In the genomic region with DNA sequence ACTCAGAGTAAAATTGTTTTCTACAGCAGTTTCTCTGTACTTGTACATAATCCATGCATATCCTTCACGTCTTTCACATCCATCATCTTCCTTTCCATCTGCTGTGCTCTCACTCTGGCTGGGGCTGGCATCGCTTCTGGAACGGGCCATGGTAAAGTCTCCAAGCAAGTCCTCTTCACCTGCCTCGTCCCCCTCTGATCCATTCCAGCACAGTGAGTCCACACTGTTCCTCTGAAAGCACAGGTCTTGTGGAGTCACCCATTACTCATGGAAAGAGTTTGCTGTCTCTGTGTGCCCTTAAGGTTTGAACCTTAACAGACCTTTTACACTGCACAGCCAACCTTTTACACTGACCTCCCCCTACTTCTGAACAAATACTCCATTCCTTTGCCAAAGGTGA, we compare ENCODE assay signal across 28 cellular contexts.
DNase-seq lines count a peak whose midpoint lies in the region; ATAC-seq, FAIRE-seq and TF ChIP-seq lines count a peak whose summit lies in the region.
"Had no signal": no experiment of that assay in that cellular context is flagged by ENCODE, and none has a peak within 500 bp of the region (broad histone marks: within the 10 kb centered on the region; RNA-seq: fewer than 3 reads in every experiment).

No MANE protein-coding gene starts in this region.

- H3F3A ChIP-seq in PC-3 (ENCODE audit: low read length, unreplicated experiment) = no peaks in the 10 kb centered on the region

- CTCF ChIA-PET in PC-3 (lab: Charles Lee) = no interaction called here
- CTCF ChIA-PET in K562 (lab: Yijun Ruan, JAX; ENCODE audit: low intra/inter-chr PET ratio) = no interaction called here

- H4K20me1 ChIP-seq in PC-3 (ENCODE audit: low read length) (no peaks in the 10 kb centered on the region), K562 (replicated peaks; ENCODE audit: control insufficient read depth, insufficient read depth, low read length) (no peaks in the 10 kb centered on the region)
- H4K20me1 ChIP-seq: BLaER1 had no signal

- H3K36me3 ChIP-seq in PC-3 (ENCODE audit: low read depth, low read length) = no peaks in the 10 kb centered on the region
- H3K36me3 ChIP-seq in K562 (ENCODE audit: control insufficient read depth, insufficient read depth, low read length) = no peaks in the 10 kb centered on the region
- H3K36me3 ChIP-seq in trophoblast cell (ENCODE audit: control insufficient read depth in 1 of 2, insufficient read depth in 2 of 2, low read length in 2 of 2) = no peaks in the 10 kb centered on the region
- H3K36me3 ChIP-seq in thyroid gland = no peaks in the 10 kb centered on the region
- H3K36me3 ChIP-seq: BE2C, BLaER1 had no signal

- H4K91ac ChIP-seq in trophoblast cell (ENCODE audit: low read depth, low read length) = no peak overlapping the region

- H4K8ac ChIP-seq in trophoblast cell (ENCODE audit: low read depth, low read length) = no peak overlapping the region

- no peaks in the 10 kb centered on the region for H3K9me1 ChIP-seq in K562 (ENCODE audit: control insufficient read depth, insufficient read depth, low read length)

- ATAC-seq in PC-3 (no peak), K562 (no peak), foreskin keratinocyte (peak; percentile 34), Right ventricle myocardium superior (ENCODE audit: poor library complexity) (no peak), HG02759 (IDR thresholded peaks at IDR 0.05; ENCODE audit: unreplicated experiment) (no peak)
- ATAC-seq: GM12878 had no signal

- POLR2A ChIA-PET in PC-3 (lab: Charles Lee; ENCODE audit: unreplicated experiment) = interaction anchor here (0.6 kb wide), 1 partner anchor 254 kb away, joined by 3 read pairs; no protein-coding TSS in a partner anchor
- POLR2A ChIA-PET in K562 (lab: Yijun Ruan, JAX) = no interaction called here

- H3K4me3 ChIP-seq in PC-3 (ENCODE audit: low read length) (no peak overlapping the region), K562 (no peak overlapping the region), trophoblast cell (ENCODE audit: low read depth, low read length) (no peak overlapping the region), thyroid gland (replicated peaks in 1 of 3) (no peak overlapping the region)
- H3K4me3 ChIP-seq: BLaER1, GM12878 had no signal

- H3K4me2 ChIP-seq in PC-3 (ENCODE audit: low read length) (no peak overlapping the region), K562 (ENCODE audit: insufficient read depth, low read length) (no peak overlapping the region), trophoblast cell (ENCODE audit: low read length) (no peak overlapping the region)
- H3K4me2 ChIP-seq: BLaER1 had no signal

- BruUV-seq in PC-3 (replicated peaks; lab: Mats Ljungman, UMichigan) (no TSS peak), K562 (replicated peaks; lab: Mats Ljungman, UMichigan) (no TSS peak)

- no peak overlapping the region for H3K4ac ChIP-seq in trophoblast cell (ENCODE audit: low read depth, low read length)

- H3K14ac ChIP-seq in trophoblast cell (ENCODE audit: low read length) = no peak overlapping the region

- FAIRE-seq in K562 (lab: Jason Lieb, UNC) = no peak
- FAIRE-seq: A204.1, GM12878, GM12892, GM18507 had no signal

- TF ChIP-seq RAD21 in K562 (CRISPR knock-in tag; conservative IDR thresholded peaks at IDR 0.05 in 1 of 2, IDR thresholded peaks at IDR 0.05 in 1 of 2) = no peak

- peaks cover 7% of the 10 kb centered on the region; the same call in 1 of the 2 replicates for H3K27me3 ChIP-seq in PC-3 (ENCODE audit: low read length)
- H3K27me3 ChIP-seq in K562 (ENCODE audit: control insufficient read depth in 2 of 2, insufficient read depth in 2 of 2, low read length in 2 of 2) = no peaks in the 10 kb centered on the region
- H3K27me3 ChIP-seq in foreskin keratinocyte = no peaks in the 10 kb centered on the region
- H3K27me3 ChIP-seq in trophoblast cell (ENCODE audit: insufficient read depth, low read length) = no peaks in the 10 kb centered on the region
- H3K27me3 ChIP-seq in thyroid gland = no peaks in the 10 kb centered on the region
- H3K27me3 ChIP-seq: BE2C, BLaER1 had no signal

- no peak overlapping the region for H2BK12ac ChIP-seq in trophoblast cell (ENCODE audit: low read length)

- H2AFZ ChIP-seq in PC-3 (ENCODE audit: low read length) (no peak overlapping the region), K562 (ENCODE audit: low read depth, low read length) (no peak overlapping the region; the same call in 1 of the 2 replicates), trophoblast cell (ENCODE audit: insufficient read depth, low read length, poor library complexity) (no peak overlapping the region)

- H3K18ac ChIP-seq in trophoblast cell (ENCODE audit: low read length) = no peak overlapping the region

- H4K12ac ChIP-seq in trophoblast cell (ENCODE audit: low read depth, low read length) = no peak overlapping the region

- H2BK5ac ChIP-seq in trophoblast cell (ENCODE audit: low read depth, low read length, poor library complexity) = no peak overlapping the region

- no peak overlapping the region for H2BK120ac ChIP-seq in trophoblast cell (ENCODE audit: insufficient read depth, low read length, poor library complexity)

- no peak overlapping the region for H3K27ac ChIP-seq in PC-3 (ENCODE audit: low read length)
- H3K27ac ChIP-seq in K562 (ENCODE audit: extremely low read depth, low read depth, low read length) = no peak overlapping the region
- no peak overlapping the region for H3K27ac ChIP-seq in foreskin keratinocyte
- H3K27ac ChIP-seq in trophoblast cell (ENCODE audit: low read depth, low read length) = no peak overlapping the region
- no peak overlapping the region for H3K27ac ChIP-seq in thyroid gland
- H3K27ac ChIP-seq: BLaER1 had no signal

- in situ Hi-C loops in K562 (cut with MboI) = no loop called here

- H3K9ac ChIP-seq in PC-3 (ENCODE audit: low read length) (no peak overlapping the region), K562 (ENCODE audit: insufficient read depth in 1 of 2, low read depth in 2 of 2, low read length in 2 of 2) (no peak overlapping the region), trophoblast cell (ENCODE audit: low read length) (no peak overlapping the region)
- H3K9ac ChIP-seq: BLaER1 had no signal

- H3K9me3 ChIP-seq in PC-3 (ENCODE audit: low read length) (no peaks in the 10 kb centered on the region), K562 (replicated peaks; ENCODE audit: control insufficient read depth, insufficient read depth, low read depth, low read length) (no peaks in the 10 kb centered on the region), trophoblast cell (ENCODE audit: insufficient read depth, low read depth, low read length) (no peaks in the 10 kb centered on the region), thyroid gland (no peaks in the 10 kb centered on the region)
- H3K9me3 ChIP-seq: BE2C, BLaER1 had no signal

- H3K79me2 ChIP-seq in PC-3 (ENCODE audit: low read length) (no peaks in the 10 kb centered on the region), K562 (ENCODE audit: control insufficient read depth, insufficient read depth, low read length) (no peaks in the 10 kb centered on the region), trophoblast cell (ENCODE audit: control insufficient read depth, insufficient read depth, low read length, poor library complexity) (no peaks in the 10 kb centered on the region)

- intact Hi-C loops in PC-3 (cut with micrococcal nuclease) (no loop called here), K562 (cut with micrococcal nuclease) (no loop called here), Right ventricle myocardium superior (cut with DNase I) (no loop called here), thyroid gland (cut with DNase I) (no loop called here)

- TF ChIP-seq EP300 in K562 (IDR thresholded peaks at IDR 0.05; ENCODE audit: low read length) = no peak

- H3K9me2 ChIP-seq in PC-3 (replicated peaks; ENCODE audit: low read length) = no peaks in the 10 kb centered on the region

- WGBS in K562 (ENCODE audit: insufficient coverage, low coverage, missing lambda C conversion rate) = 40% methylated on average over 4 of the region's 4 CpGs
- WGBS in trophoblast cell (ENCODE audit: extremely low coverage, insufficient coverage, insufficient read length) = no CpG with 5 or more reads among the region's 4 CpGs
- 79 to 89% methylated on average over 4 of the region's 4 CpGs for WGBS in thyroid gland, 2 donors

- peaks cover 17% of the 10 kb centered on the region for H3K79me1 ChIP-seq in trophoblast cell (ENCODE audit: low read length)

- no peak overlapping the region for H3K23ac ChIP-seq in trophoblast cell (ENCODE audit: low read length)

- TF ChIP-seq POLR2A in K562 (conservative IDR thresholded peaks at IDR 0.05) = no peak
- no peak for TF ChIP-seq POLR2A in thyroid gland (IDR thresholded peaks at IDR 0.05)

- TF ChIP-seq CTCF in PC-3 (conservative IDR thresholded peaks at IDR 0.05; ENCODE audit: low read depth, low read length) (no peak), K562 (IDR thresholded peaks at IDR 0.05 in 2 of 3, conservative IDR thresholded peaks at IDR 0.05 in 1 of 3; ENCODE audit: insufficient read depth in 2 of 3, low read depth in 1 of 3, low read length in 3 of 3) (no peak), foreskin keratinocyte (conservative IDR thresholded peaks at IDR 0.05) (no peak), thyroid gland (IDR thresholded peaks at IDR 0.05) (no peak)

- DNase-seq in PC-3 = peak; percentile 1
- DNase-seq in K562 (ENCODE audit: extremely low read depth in 1 of 4, low spot score in 3 of 4) = no peak
- DNase-seq in foreskin keratinocyte = peak in 1 of 2 donors; percentile 8
- peak; percentile 47 to 57 for DNase-seq in trophoblast cell
- no peak for DNase-seq in NCI-H526 treated with DMSO at 0.1 percent for 48 hours (lab: John Stamatoyannopoulos, UW)
- no peak for DNase-seq in Right ventricle myocardium superior
- no peak for DNase-seq in thyroid gland
- DNase-seq: 8988T; ACHN; BE2C; C1 segment of cervical spinal cord; CD4-positive, alpha-beta memory T cell; CD4-positive, CD25-positive, alpha-beta regulatory T cell; CD8-positive, alpha-beta memory T cell; COR-L47; DMS 273 treated with DMSO at 0.1 percent for 48 hours; DMS153; DMS53; DMS79; DND-41; EL; GDM1 had no signal

- H2AK5ac ChIP-seq in trophoblast cell (ENCODE audit: low read length) = no peak overlapping the region

- no peaks in the 10 kb centered on the region for H3K4me1 ChIP-seq in PC-3 (ENCODE audit: insufficient read depth, low read length)
- peaks cover 12 to 41% of the 10 kb centered on the region in 2 experiments for H3K4me1 ChIP-seq in K562 (replicated peaks in 1 of 2; ENCODE audit: control insufficient read depth in 2 of 2, insufficient read depth in 2 of 2, low read length in 2 of 2)
- H3K4me1 ChIP-seq in foreskin keratinocyte = no peaks in the 10 kb centered on the region
- peaks cover 15 to 27% of the 10 kb centered on the region in 2 experiments for H3K4me1 ChIP-seq in trophoblast cell (ENCODE audit: control insufficient read depth in 1 of 2, insufficient read depth in 2 of 2, low read length in 2 of 2)
- H3K4me1 ChIP-seq in thyroid gland = no peaks in the 10 kb centered on the region
- H3K4me1 ChIP-seq: BLaER1 had no signal

TF ChIP-seq in K562, 482 proteins besides CTCF, POLR2A, EP300 and RAD21 (continues in another document):
- TF ChIP-seq PRMT5 (CRISPR knock-in tag; IDR thresholded peaks at IDR 0.05) (no peak), KDM5B (IDR thresholded peaks at IDR 0.05; ENCODE audit: insufficient replicate concordance, low read depth, low read length) (no peak)
- TF ChIP-seq, protein P1, sequence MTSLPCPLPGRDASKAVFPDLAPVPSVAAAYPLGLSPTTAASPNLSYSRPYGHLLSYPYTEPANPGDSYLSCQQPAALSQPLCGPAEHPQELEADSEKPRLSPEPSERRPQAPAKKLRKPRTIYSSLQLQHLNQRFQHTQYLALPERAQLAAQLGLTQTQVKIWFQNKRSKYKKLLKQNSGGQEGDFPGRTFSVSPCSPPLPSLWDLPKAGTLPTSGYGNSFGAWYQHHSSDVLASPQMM (CRISPR knock-in tag; IDR thresholded peaks at IDR 0.05) = no peak

Comparison
In these comparisons a context has a peak if more than half of its experiments do, and no peak if none do; other contexts are left out.
1. DNase-seq: peak in PC-3 (single experiment) and trophoblast cell (2 of 2); none in K562 (0 of 4), NCI-H526 treated with DMSO at 0.1 percent for 48 hours (single experiment), Right ventricle myocardium superior (single experiment) and thyroid gland (0 of 2).